19 cellular contexts compared by ENCODE assay signal in the genomic region with DNA sequence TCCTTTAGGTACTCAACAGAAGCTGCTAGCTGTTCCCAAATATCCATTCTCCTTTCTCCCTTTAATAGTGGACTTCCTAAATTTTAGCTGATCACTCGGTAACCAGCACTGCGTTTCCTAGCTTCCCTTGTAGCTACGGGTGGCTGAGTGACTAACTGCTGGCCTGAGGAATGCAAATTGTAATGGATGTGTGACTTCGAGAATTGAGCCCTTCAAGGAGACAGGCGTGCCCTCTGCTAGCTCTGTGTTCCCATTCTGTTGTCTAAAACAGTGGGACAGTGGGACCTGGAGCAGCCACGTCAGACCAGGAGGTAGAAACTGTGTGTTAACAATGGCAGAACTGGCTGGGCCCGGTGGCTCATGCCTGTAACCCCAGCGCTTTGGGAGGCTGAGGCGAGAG. TPM values are rescaled to one million over a fixed set of nuclear protein-coding genes. Genes with fewer than 3 reads are reported as not detected.
"Had no signal": no experiment of that assay in that cellular context is flagged by ENCODE, and none has a peak within 500 bp of the region (broad histone marks: within the 10 kb centered on the region; RNA-seq: fewer than 3 reads in every experiment).

No MANE protein-coding gene starts in this region.

- H3K27me3 Mint-ChIP-seq: naive thymus-derived CD4-positive, alpha-beta T cell; type B pancreatic cell had no signal

- H3K27me3 ChIP-seq: esophagus muscularis mucosa, gastrocnemius medialis, right atrium auricular region, thyroid gland had no signal

- H3K9me3 ChIP-seq: esophagus muscularis mucosa, gastrocnemius medialis, right atrium auricular region, thyroid gland had no signal

- DNase-seq: effector CD4-positive, alpha-beta T cell; gastrocnemius medialis; naive thymus-derived CD4-positive, alpha-beta T cell; posterior cingulate gyrus; small intestine; stimulated activated CD4-positive, alpha-beta T cell treated with anti-CD3 and anti-CD28 coated beads, Interleukin-12 subunit alpha, Interleukin-12 subunit beta, amount 100 ng/mL, for 4 hours; stimulated activated naive CD4-positive, alpha-beta T cell treated with Interleukin-2 at 50 U/mL for 16 hours; thyroid gland had no signal

- H3K27ac ChIP-seq: coronary artery, esophagus muscularis mucosa, gastrocnemius medialis, right atrium auricular region, thyroid gland had no signal

- ATAC-seq: gastrocnemius medialis; naive thymus-derived CD4-positive, alpha-beta T cell had no signal

- H3K27ac Mint-ChIP-seq: type B pancreatic cell had no signal

- H3K4me3 Mint-ChIP-seq: naive thymus-derived CD4-positive, alpha-beta T cell; type B pancreatic cell had no signal

- H3K4me1 ChIP-seq: esophagus muscularis mucosa, right atrium auricular region, thyroid gland had no signal

- H3K36me3 Mint-ChIP-seq: type B pancreatic cell had no signal

- H3K4me3 ChIP-seq: coronary artery, esophagus muscularis mucosa, gastrocnemius medialis, right atrium auricular region, thyroid gland had no signal

- H3K36me3 ChIP-seq: esophagus muscularis mucosa, gastrocnemius medialis, right atrium auricular region, thyroid gland had no signal

RNA-seq across cellular contexts. Expression of gene SCML4, which starts 56.5 kb away (rescaled TPM):
- total RNA-seq: chondrocyte, dermis microvascular lymphatic vessel endothelial cell, fibroblast of villous mesenchyme, kidney epithelial cell, lung microvascular endothelial cell, osteocyte, pulmonary artery endothelial cell had no signal
